Comparison of ENCODE assay signal across 8 cellular contexts in genomic region chr11:67482736-67483497, GRCh38. TPM values are rescaled to one million over a fixed set of nuclear protein-coding genes. Genes with fewer than 3 reads are reported as not detected.
A peak's percentile ranks its signal among the peaks of the same experiment; 100 is the strongest.
DNase-seq lines count a peak whose midpoint lies in the region; ATAC-seq and TF ChIP-seq lines count a peak whose summit lies in the region.

Gene AIP (plus strand): TSS chr11:67483026. CDS start chr11:67483159, 133 bp downstream.

- no peak within 1 kb of the TSS for H4K5ac ChIP-seq in H9 (ENCODE audit: insufficient read length, low read depth, low read length)

- no peaks in the 10 kb centered on the region for H3K79me1 ChIP-seq in H9 (ENCODE audit: insufficient read depth, low read depth, low read length, poor library complexity, severe bottlenecking)

- no peak within 1 kb of the TSS for H4K91ac ChIP-seq in H9 (ENCODE audit: insufficient read length, low read depth, low read length)

- no peak within 1 kb of the TSS for H2BK15ac ChIP-seq in H9 (ENCODE audit: low read depth, low read length)

- no peak within 1 kb of the TSS for H3T11ph ChIP-seq in H9 (ENCODE audit: low read length)

- DNase-seq in G401 (ENCODE audit: low spot score): peak; percentile 98
- peak; percentile 98 for DNase-seq in H9
- peak; percentile 96 for DNase-seq in MG63
- peak; percentile 97 for DNase-seq in SHP77 treated with DMSO at 0.1 percent for 48 hours (lab: John Stamatoyannopoulos, UW)
- DNase-seq in activated effector memory CD4-positive, alpha-beta T cell treated with anti-CD3 and anti-CD28 coated beads, Interleukin-2, amount 50 U/mL, for 16 hours: peak; percentile 98
- DNase-seq in fibroblast of the aortic adventitia (ENCODE audit: low read depth): peak; percentile 98
- peak; percentile 99 for DNase-seq in nephron progenitor cell
- peak; percentile 97 to 99 for DNase-seq in stimulated activated naive CD8-positive, alpha-beta T cell treated with anti-CD3 and anti-CD28 coated beads, Interleukin-15, amount 100 ng/mL, for 72 hours

- H3K27me3 Mint-ChIP-seq in H9 (ENCODE audit: low read depth): peaks cover 28% of the 10 kb centered on the region
- peaks cover 23% of the 10 kb centered on the region for H3K27me3 Mint-ChIP-seq in nephron progenitor cell (ENCODE audit: low read depth, poor library complexity)
- no peaks in the 10 kb centered on the region for H3K27me3 Mint-ChIP-seq in stimulated activated naive CD8-positive, alpha-beta T cell treated with anti-CD3 and anti-CD28 coated beads, Interleukin-15, amount 100 ng/mL, for 72 hours

- H3K27ac ChIP-seq in H9 (ENCODE audit: insufficient read length, low read depth, low read length): no peak within 1 kb of the TSS

- no peak within 1 kb of the TSS for H2BK20ac ChIP-seq in H9 (ENCODE audit: low read depth, low read length, poor library complexity, severe bottlenecking)

- no peak within 1 kb of the TSS for H2BK120ac ChIP-seq in H9 (ENCODE audit: low read depth, low read length, poor library complexity, severe bottlenecking)

- H3K18ac ChIP-seq in H9 (ENCODE audit: insufficient read length, low read depth, low read length): peak within 1 kb of the TSS; percentile 22

- in situ Hi-C loops in G401 (cut with HindIII; ENCODE audit: low sequenced_read_pairs): no loop called here

- H3K4me3 Mint-ChIP-seq in H9 (peak within 1 kb of the TSS; percentile 83 to 84), nephron progenitor cell (peak within 1 kb of the TSS; percentile 86)
- peak within 1 kb of the TSS; percentile 89 to 92 for H3K4me3 Mint-ChIP-seq in stimulated activated naive CD8-positive, alpha-beta T cell treated with anti-CD3 and anti-CD28 coated beads, Interleukin-15, amount 100 ng/mL, for 72 hours

- H3K14ac ChIP-seq in H9 (ENCODE audit: insufficient read depth, low read length): peak within 1 kb of the TSS; percentile 3; the same call in 1 of the 2 replicates

- H4K8ac ChIP-seq in H9 (replicated peaks; ENCODE audit: insufficient read length, low read depth, low read length): no peak within 1 kb of the TSS

- H3K27me3 ChIP-seq in H9 (ENCODE audit: insufficient read depth, low read length) (no peaks in the 10 kb centered on the region; the same call in 1 of the 2 replicates), MG63 (no peaks in the 10 kb centered on the region)

- ATAC-seq in stimulated activated naive CD8-positive, alpha-beta T cell treated with anti-CD3 and anti-CD28 coated beads, Interleukin-15, amount 100 ng/mL, for 72 hours: peak; percentile 76

- no peak within 1 kb of the TSS for H3K23ac ChIP-seq in H9 (ENCODE audit: insufficient read length, low read depth, low read length)

- H3K4me2 ChIP-seq in H9 (ENCODE audit: insufficient read depth, insufficient read length, low read length): peak within 1 kb of the TSS; percentile 7

- no peak within 1 kb of the TSS for H3K4ac ChIP-seq in H9 (ENCODE audit: low read depth, low read length)

- H3K27ac Mint-ChIP-seq in H9: peak within 1 kb of the TSS; percentile 93 to 98 (median 94); a peak in 6 of 7 replicates
- H3K27ac Mint-ChIP-seq in nephron progenitor cell: peak within 1 kb of the TSS; percentile 90
- peak within 1 kb of the TSS; percentile 100 for H3K27ac Mint-ChIP-seq in stimulated activated naive CD8-positive, alpha-beta T cell treated with anti-CD3 and anti-CD28 coated beads, Interleukin-15, amount 100 ng/mL, for 72 hours

- no peaks in the 10 kb centered on the region for H3K79me2 ChIP-seq in H9 (ENCODE audit: insufficient read depth, low read length)

- no peaks in the 10 kb centered on the region for H3K23me2 ChIP-seq in H9 (ENCODE audit: insufficient read length, low read depth, low read length, poor library complexity, severe bottlenecking)

- peak within 1 kb of the TSS; percentile 1 for H3K9ac ChIP-seq in H9 (ENCODE audit: extremely low read depth, insufficient read length, low read length)

- H3K36me3 ChIP-seq in MG63: peaks cover 2% of the 10 kb centered on the region

- H3K9me3 ChIP-seq in H9 (ENCODE audit: control insufficient read depth, low read depth, low read length) (no peaks in the 10 kb centered on the region), MG63 (no peaks in the 10 kb centered on the region)

- H2BK5ac ChIP-seq in H9 (ENCODE audit: insufficient read length, low read length): no peak within 1 kb of the TSS

- H3K4me1 ChIP-seq in H9 (ENCODE audit: insufficient read depth, low read length): no peaks in the 10 kb centered on the region; the same call in 1 of the 2 replicates

- H3K4me3 ChIP-seq in MG63: peak within 1 kb of the TSS; percentile 62
- peak within 1 kb of the TSS; percentile 80 for H3K4me3 ChIP-seq in fibroblast of the aortic adventitia (ENCODE audit: low read depth, low read length)

- H3K56ac ChIP-seq in H9 (ENCODE audit: insufficient read length, low read depth, low read length): no peak within 1 kb of the TSS

- H4K20me1 ChIP-seq in H9 (ENCODE audit: control insufficient read depth, insufficient read depth, insufficient read length): no peaks in the 10 kb centered on the region

- H2AK5ac ChIP-seq in H9 (ENCODE audit: insufficient read length, low read length): no peak within 1 kb of the TSS

- TF ChIP-seq CTCF in H9 (conservative IDR thresholded peaks at IDR 0.05) (no peak; the same call in 2 of the 3 replicates), fibroblast of the aortic adventitia (IDR thresholded peaks at IDR 0.05; ENCODE audit: insufficient read depth, low read length) (peak; percentile 44), nephron progenitor cell (IDR thresholded peaks at IDR 0.05) (no peak)

- H3K36me3 Mint-ChIP-seq in H9 (ENCODE audit: insufficient read depth in 1 of 3, low read depth in 3 of 3) (peaks cover 5 to 9% (median 6%) of the 10 kb centered on the region in 3 experiments; a peak in 6 of 7 replicates), nephron progenitor cell (ENCODE audit: low read depth) (peaks cover 12% of the 10 kb centered on the region)

- H2BK12ac ChIP-seq in H9 (ENCODE audit: insufficient read length, low read depth, low read length): no peak within 1 kb of the TSS

- H2AFZ ChIP-seq in H9 (ENCODE audit: low read length): no peak within 1 kb of the TSS

- WGBS in H9 (ENCODE audit: extremely low coverage, insufficient read length, low lambda C conversion rate): no CpG with 5 or more reads among the region's 53 CpGs

- H3K9me3 Mint-ChIP-seq in H9: peaks cover 2% of the 10 kb centered on the region in 2 experiments; a peak in 2 of 5 replicates
- peaks cover 10% of the 10 kb centered on the region for H3K9me3 Mint-ChIP-seq in nephron progenitor cell
- H3K9me3 Mint-ChIP-seq in stimulated activated naive CD8-positive, alpha-beta T cell treated with anti-CD3 and anti-CD28 coated beads, Interleukin-15, amount 100 ng/mL, for 72 hours: no peaks in the 10 kb centered on the region

- peaks cover 19 to 25% of the 10 kb centered on the region in 2 experiments for H3K4me1 Mint-ChIP-seq in H9
- peaks cover 47% of the 10 kb centered on the region for H3K4me1 Mint-ChIP-seq in nephron progenitor cell
- H3K4me1 Mint-ChIP-seq in stimulated activated naive CD8-positive, alpha-beta T cell treated with anti-CD3 and anti-CD28 coated beads, Interleukin-15, amount 100 ng/mL, for 72 hours: peaks cover 56% of the 10 kb centered on the region

RNA-seq across cellular contexts. Expression of gene AIP, which starts in this region (rescaled TPM):
- 73.5 and 102 TPM in 2 replicates for total RNA-seq in G401 (2014; rRNA removed; shearing (Covaris generic))
- total RNA-seq in H9 (2021) (31.9 and 35.6 TPM in 2 replicates), fibroblast of the aortic adventitia (ENCODE audit: low replicate concordance) (38.4 and 75.9 TPM in 2 replicates)
- total RNA-seq in MG63 (2014; rRNA removed; shearing (Covaris generic); ENCODE audit: low replicate concordance): 85.1 and 122 TPM in 2 replicates
